ENCODE assay signal across 14 cellular contexts in the genomic region with DNA sequence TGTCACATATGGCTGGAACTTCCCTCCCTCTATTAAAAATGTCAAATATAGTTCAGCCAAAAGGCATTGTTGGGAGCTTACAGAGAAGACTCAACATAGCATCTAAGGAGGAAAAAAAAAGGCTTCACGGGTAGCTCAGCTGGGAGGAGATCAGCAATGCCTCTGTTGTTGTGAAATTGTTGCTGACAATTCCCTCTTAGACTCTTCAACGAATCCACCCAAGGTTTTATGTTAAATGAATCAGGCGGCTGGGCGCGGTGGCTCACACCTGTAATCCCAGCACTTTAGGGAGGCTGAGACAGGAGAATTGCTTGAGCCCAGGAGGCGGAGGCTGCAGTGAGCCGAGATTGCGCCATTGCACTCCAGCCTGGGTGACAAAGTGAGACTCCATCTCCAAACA. TPM values are rescaled to one million over a fixed set of nuclear protein-coding genes. Genes with fewer than 3 reads are reported as not detected.
DNase-seq lines count a peak whose midpoint lies in the region; ATAC-seq and TF ChIP-seq lines count a peak whose summit lies in the region.
"Had no signal": no experiment of that assay in that cellular context is flagged by ENCODE, and none has a peak within 500 bp of the region (broad histone marks: within the 10 kb centered on the region; RNA-seq: fewer than 3 reads in every experiment).

No MANE protein-coding gene starts in this region.

- peaks cover 16% of the 10 kb centered on the region for H3K79me2 ChIP-seq in GM23248 (ENCODE audit: insufficient read depth)

- H3K27me3 Mint-ChIP-seq in mesothelial cell of epicardium (ENCODE audit: low read depth), result peaks cover 8% of the 10 kb centered on the region

- no peak overlapping the region for H2AFZ ChIP-seq in GM23248

- no peak overlapping the region for H3K4me3 ChIP-seq in GM23248
- no peak overlapping the region for H3K4me3 ChIP-seq in epithelial cell of esophagus (ENCODE audit: low read length)
- no peak overlapping the region for H3K4me3 ChIP-seq in vagina

- in situ Hi-C loops in GM23248 (cut with MboI), result no loop called here

- TF ChIP-seq CTCF in epithelial cell of esophagus (IDR thresholded peaks at IDR 0.05; ENCODE audit: insufficient read depth, low read depth, low read length, missing control alignments), result no peak
- TF ChIP-seq CTCF in mesothelial cell of epicardium (IDR thresholded peaks at IDR 0.05; ENCODE audit: unreplicated experiment), result no peak
- TF ChIP-seq CTCF in vagina (IDR thresholded peaks at IDR 0.05), result no peak

- H3K4me3 Mint-ChIP-seq in mesothelial cell of epicardium, result no peak overlapping the region
- H3K4me3 Mint-ChIP-seq: CD4-positive, alpha-beta T cell; H9 had no signal

- DNase-seq in GM23248 (peak; percentile 29), epithelial cell of esophagus (ENCODE audit: low read depth) (peak; percentile 22), mesothelial cell of epicardium (ENCODE audit: low spot score in 2 of 2, unreplicated experiment in 2 of 2) (no peak), vagina (ENCODE audit: extremely low spot score in 2 of 2) (no peak), COR-L47 (lab: John Stamatoyannopoulos, UW) (no peak), NCI-H1436 treated with DMSO at 0.1 percent for 48 hours (lab: John Stamatoyannopoulos, UW) (no peak)
- DNase-seq: BE2C; C1 segment of cervical spinal cord; CD4-positive, alpha-beta T cell; DMS153; DMS79; GF-D8 had no signal

- no peaks in the 10 kb centered on the region for H4K20me1 ChIP-seq in GM23248 (ENCODE audit: insufficient read depth)

- H3K9me3 ChIP-seq in GM23248 (ENCODE audit: low read depth), result no peaks in the 10 kb centered on the region
- H3K9me3 ChIP-seq in vagina, result no peaks in the 10 kb centered on the region
- H3K9me3 ChIP-seq: BE2C had no signal

- peak overlapping the region; percentile 56 for H3K27ac Mint-ChIP-seq in mesothelial cell of epicardium
- H3K27ac Mint-ChIP-seq: CD4-positive, alpha-beta T cell; H9 had no signal

- H3K9me2 ChIP-seq in GM23248 (ENCODE audit: insufficient read depth), result no peaks in the 10 kb centered on the region

- H3K4me1 ChIP-seq in GM23248 (ENCODE audit: insufficient read depth), result no peaks in the 10 kb centered on the region; the same call in 1 of the 2 replicates
- H3K4me1 ChIP-seq in vagina, result peaks cover 38% of the 10 kb centered on the region

- H3K36me3 ChIP-seq in GM23248 (ENCODE audit: low read depth) (no peaks in the 10 kb centered on the region), vagina (no peaks in the 10 kb centered on the region)

- H3K27me3 ChIP-seq in GM23248 (replicated peaks; ENCODE audit: insufficient read depth), result no peaks in the 10 kb centered on the region
- no peaks in the 10 kb centered on the region for H3K27me3 ChIP-seq in vagina
- H3K27me3 ChIP-seq: BE2C had no signal

- H3K36me3 Mint-ChIP-seq in mesothelial cell of epicardium, result no peaks in the 10 kb centered on the region

- no peaks in the 10 kb centered on the region for H3F3A ChIP-seq in GM23248 (ENCODE audit: insufficient read depth)

- 69 to 70% methylated on average over 8 of the region's 8 CpGs for WGBS in GM23248 (ENCODE audit: low coverage in 1 of 2, low lambda C conversion rate in 2 of 2, missing lambda C conversion rate in 2 of 2), 2 experiments

- H3K27ac ChIP-seq in GM23248 (no peak overlapping the region), vagina (peak overlapping the region; percentile 66)

- H3K4me2 ChIP-seq in GM23248 (ENCODE audit: unreplicated experiment), result no peak overlapping the region

- intact Hi-C loops in vagina (cut with DNase I), result loop anchor here (5.0 kb wide), 1 partner anchor 161 kb away; a partner anchor contains a TSS

- no peak for ATAC-seq in HG03108 (IDR thresholded peaks at IDR 0.05; ENCODE audit: unreplicated experiment)

- H3K9me3 Mint-ChIP-seq in mesothelial cell of epicardium, result no peaks in the 10 kb centered on the region
- H3K9me3 Mint-ChIP-seq: CD4-positive, alpha-beta T cell; H9 had no signal

- H3K9ac ChIP-seq in GM23248, result no peak overlapping the region

- TF ChIP-seq POLR2A in vagina (IDR thresholded peaks at IDR 0.05), result no peak

- peaks cover 16% of the 10 kb centered on the region for H3K4me1 Mint-ChIP-seq in mesothelial cell of epicardium

RNA-seq across cellular contexts. Expression of a gene that starts 3.3 kb away (rescaled TPM):
- 9.5 and 9.7 TPM in 2 replicates for total RNA-seq in GM23248 (2014; rRNA removed; shearing (Covaris generic))
- 10.6 and 14.0 TPM in 2 replicates for polyA plus RNA-seq in GM23248 (2016; fragmentation: Nextera tagmentation; extraction: Ambion mirVana)
- total RNA-seq in mesothelial cell of epicardium (24.4 to 25.5 TPM (median 24.7 TPM) in 3 replicates), vagina (18.2 TPM)

Comparison
In these comparisons a context has a peak if more than half of its experiments do, and no peak if none do; other contexts are left out.
1. DNase-seq: peak in GM23248 (single experiment) and epithelial cell of esophagus (single experiment); none in mesothelial cell of epicardium (0 of 2), vagina (0 of 2), COR-L47 (single experiment) and NCI-H1436 treated with DMSO at 0.1 percent for 48 hours (single experiment).